ENCODE assay signal across 32 cellular contexts in genomic region chr22:41742918-41743317, GRCh38. TPM values are rescaled to one million over a fixed set of nuclear protein-coding genes. Genes with fewer than 3 reads are reported as not detected.
DNase-seq lines count a peak whose midpoint lies in the region; ATAC-seq and TF ChIP-seq lines count a peak whose summit lies in the region.
"Had no signal": no experiment of that assay in that cellular context is flagged by ENCODE, and none has a peak within 500 bp of the region (broad histone marks: within the 10 kb centered on the region; RNA-seq: fewer than 3 reads in every experiment).

No MANE protein-coding gene starts in this region.

- no peak overlapping the region for H3K4me2 ChIP-seq in neural progenitor cell
- no peak overlapping the region for H3K4me2 ChIP-seq in SK-N-SH

- H3K27ac Mint-ChIP-seq in endodermal cell (no peak overlapping the region), neural progenitor cell (no peak overlapping the region)
- H3K27ac Mint-ChIP-seq: activated CD4-positive, alpha-beta memory T cell treated with anti-CD3 and anti-CD28 coated beads, Interleukin-2, amount 10 ng/mL, durations not matched to agents 7 days and 5 days; dendritic cell treated with granulocyte-macrophage colony-stimulating factor and Interleukin-4, amounts not matched to agents 40 ng/mL and 50 ng/mL, for 4 days; natural killer cell treated with Interleukin-12 subunit alpha and Interleukin-12 subunit beta and Interleukin-15 and Interleukin-18, amount 100 ng/mL, for 72 hours had no signal

- no peak for TF ChIP-seq EP300 in SK-N-SH (IDR thresholded peaks at IDR 0.05; ENCODE audit: borderline replicate concordance in 1 of 2, low read depth in 1 of 2, low read length in 1 of 2)

- H3K36me3 Mint-ChIP-seq in endodermal cell (ENCODE audit: low read depth) = no peaks in the 10 kb centered on the region
- no peaks in the 10 kb centered on the region for H3K36me3 Mint-ChIP-seq in neural progenitor cell
- H3K36me3 Mint-ChIP-seq: natural killer cell treated with Interleukin-12 subunit alpha and Interleukin-12 subunit beta and Interleukin-15 and Interleukin-18, amount 100 ng/mL, for 72 hours had no signal

- H3K9ac ChIP-seq in endodermal cell (ENCODE audit: extremely low read depth, low read length, poor library complexity, severe bottlenecking) (no peak overlapping the region), neural progenitor cell (no peak overlapping the region), SK-N-SH (no peak overlapping the region)
- H3K9ac ChIP-seq: GM23248 had no signal

- H4K20me1 ChIP-seq in neural progenitor cell (ENCODE audit: low read depth) = no peaks in the 10 kb centered on the region
- no peaks in the 10 kb centered on the region for H4K20me1 ChIP-seq in SK-N-SH (ENCODE audit: insufficient read depth)

- H2AFZ ChIP-seq in neural progenitor cell (replicated peaks) (no peak overlapping the region), SK-N-SH (ENCODE audit: low read depth) (no peak overlapping the region)
- H2AFZ ChIP-seq: GM23248 had no signal

- H3K36me3 ChIP-seq in endodermal cell (ENCODE audit: control insufficient read depth, insufficient read depth, low read length) (no peaks in the 10 kb centered on the region), neural progenitor cell (no peaks in the 10 kb centered on the region), SK-N-SH (replicated peaks in 1 of 2; ENCODE audit: control insufficient read depth in 1 of 2, insufficient read depth in 2 of 2, low read length in 1 of 2) (no peaks in the 10 kb centered on the region)
- H3K36me3 ChIP-seq: esophagus squamous epithelium, heart left ventricle, tibial nerve had no signal

- no peak overlapping the region for H3K4me3 Mint-ChIP-seq in endodermal cell
- no peak overlapping the region for H3K4me3 Mint-ChIP-seq in neural progenitor cell
- H3K4me3 Mint-ChIP-seq: activated CD4-positive, alpha-beta memory T cell treated with anti-CD3 and anti-CD28 coated beads, Interleukin-2, amount 10 ng/mL, durations not matched to agents 7 days and 5 days; central memory CD8-positive, alpha-beta T cell; dendritic cell treated with granulocyte-macrophage colony-stimulating factor and Interleukin-4, amounts not matched to agents 40 ng/mL and 50 ng/mL, for 4 days; natural killer cell treated with Interleukin-12 subunit alpha and Interleukin-12 subunit beta and Interleukin-15 and Interleukin-18, amount 100 ng/mL, for 72 hours had no signal

- H3K27ac ChIP-seq in endodermal cell (ENCODE audit: low read depth, low read length) = no peak overlapping the region
- no peak overlapping the region for H3K27ac ChIP-seq in neural progenitor cell
- H3K27ac ChIP-seq in SK-N-SH (ENCODE audit: low read depth in 2 of 2, low read length in 1 of 2) = no peak overlapping the region
- H3K27ac ChIP-seq: 22Rv1, esophagus squamous epithelium, GM23248, heart left ventricle, tibial nerve had no signal

- H3K9me2 ChIP-seq in SK-N-SH = no peaks in the 10 kb centered on the region

- H3K4me1 ChIP-seq in endodermal cell (ENCODE audit: control insufficient read depth, insufficient read depth, low read length) (peaks cover 1% of the 10 kb centered on the region), neural progenitor cell (no peaks in the 10 kb centered on the region), SK-N-SH (ENCODE audit: control insufficient read depth in 1 of 2, insufficient read depth in 2 of 2, low read depth in 1 of 2, low read length in 1 of 2) (no peaks in the 10 kb centered on the region)
- H3K4me1 ChIP-seq: esophagus squamous epithelium, heart left ventricle, tibial nerve had no signal

- H3F3A ChIP-seq in neural progenitor cell (ENCODE audit: low read depth) (no peaks in the 10 kb centered on the region), SK-N-SH (replicated peaks; ENCODE audit: insufficient read depth) (no peaks in the 10 kb centered on the region)

- CTCF ChIA-PET in SK-N-SH (lab: Yijun Ruan, JAX) = interaction anchor here (1.2 to 1.6 kb wide), 2 partner anchors 46 to 198 kb away, joined by 3 read pairs; no protein-coding TSS in a partner anchor

- no peaks in the 10 kb centered on the region for H3K9me3 ChIP-seq in endodermal cell (ENCODE audit: control insufficient read depth, low read length)
- H3K9me3 ChIP-seq in neural progenitor cell (ENCODE audit: low read depth) = no peaks in the 10 kb centered on the region
- H3K9me3 ChIP-seq in SK-N-SH = no peaks in the 10 kb centered on the region
- H3K9me3 ChIP-seq: esophagus squamous epithelium, heart left ventricle, mucosa of descending colon, tibial nerve had no signal

- 47 to 66% methylated on average over 3 to 6 of the region's 6 CpGs for WGBS in endodermal cell (ENCODE audit: insufficient coverage in 1 of 2, insufficient read length in 1 of 2), 2 experiments
- WGBS in SK-N-SH (ENCODE audit: low lambda C conversion rate) = 52% methylated on average over 2 of the region's 6 CpGs

- H3K79me2 ChIP-seq in neural progenitor cell (ENCODE audit: low read depth) = no peaks in the 10 kb centered on the region
- no peaks in the 10 kb centered on the region for H3K79me2 ChIP-seq in SK-N-SH (ENCODE audit: insufficient read depth)

- peaks cover 5% of the 10 kb centered on the region for H3K4me1 Mint-ChIP-seq in endodermal cell
- peaks cover 2% of the 10 kb centered on the region for H3K4me1 Mint-ChIP-seq in neural progenitor cell

- ATAC-seq in HG02759 (IDR thresholded peaks at IDR 0.05; ENCODE audit: unreplicated experiment) = no peak
- ATAC-seq: heart left ventricle; mucosa of descending colon; natural killer cell treated with Interleukin-12 subunit alpha and Interleukin-12 subunit beta and Interleukin-15 and Interleukin-18, amount 100 ng/mL, for 72 hours; PC-3 had no signal

- TF ChIP-seq CTCF in endodermal cell (conservative IDR thresholded peaks at IDR 0.05) (peak; percentile 62), neural progenitor cell (IDR thresholded peaks at IDR 0.05) (peak; percentile 5), SK-N-SH (IDR thresholded peaks at IDR 0.05) (no peak)

- H3K27me3 Mint-ChIP-seq in endodermal cell (ENCODE audit: insufficient read depth) (peaks cover 53% of the 10 kb centered on the region), neural progenitor cell (ENCODE audit: insufficient read depth, low read depth) (peaks cover 1% of the 10 kb centered on the region)

- DNase-seq in NCI-H1092 treated with DMSO at 0.1 percent for 48 hours (lab: John Stamatoyannopoulos, UW) (peak; percentile 2), NCI-H1092 (lab: John Stamatoyannopoulos, UW) (no peak), HuH-7.5 (ENCODE audit: low spot score) (peak; percentile 17), endodermal cell (peak; percentile 62), neural progenitor cell (ENCODE audit: low spot score) (peak; percentile 21), UCSD-AML1 (lab: John Stamatoyannopoulos, UW; ENCODE audit: unreplicated experiment) (no peak), SK-N-SH (no peak)
- DNase-seq: activated CD4-positive, alpha-beta memory T cell treated with anti-CD3 and anti-CD28 coated beads, Interleukin-2, amount 10 ng/mL, durations not matched to agents 7 days and 5 days; activated CD8-positive, alpha-beta memory T cell treated with anti-CD3 and anti-CD28 coated beads, Interleukin-2, amount 50 U/mL, for 4 hours; activated naive CD4-positive, alpha-beta T cell; C1 segment of cervical spinal cord; COR-L47; esophagus squamous epithelium; foreskin melanocyte; GDM1; GM23248; heart left ventricle; Karpas-422; mucosa of descending colon; NCI-H1694; NCI-H2171 treated with DMSO at 0.1 percent for 48 hours; NCI-H510A; NK-92 treated with Interleukin-12 subunit alpha and Interleukin-12 subunit beta, amount 100 ng/mL, for 24 hours; PC-3; stimulated activated CD4-positive, alpha-beta T cell treated with anti-CD3 and anti-CD28 coated beads, Interleukin-4, amount 100 ng/mL, for 24 hours had no signal

- TF ChIP-seq RAD21 in SK-N-SH (IDR thresholded peaks at IDR 0.05; ENCODE audit: low read length) = no peak

- H3K9me3 Mint-ChIP-seq in endodermal cell = no peaks in the 10 kb centered on the region
- no peaks in the 10 kb centered on the region for H3K9me3 Mint-ChIP-seq in neural progenitor cell
- H3K9me3 Mint-ChIP-seq: activated CD4-positive, alpha-beta memory T cell treated with anti-CD3 and anti-CD28 coated beads, Interleukin-2, amount 10 ng/mL, durations not matched to agents 7 days and 5 days; central memory CD8-positive, alpha-beta T cell; dendritic cell treated with granulocyte-macrophage colony-stimulating factor and Interleukin-4, amounts not matched to agents 40 ng/mL and 50 ng/mL, for 4 days; natural killer cell treated with Interleukin-12 subunit alpha and Interleukin-12 subunit beta and Interleukin-15 and Interleukin-18, amount 100 ng/mL, for 72 hours had no signal

- POLR2A ChIA-PET in SK-N-SH (lab: Yijun Ruan, JAX) = interaction anchor here (1.2 kb wide), 1 partner anchor 57 kb away, joined by 3 read pairs; no protein-coding TSS in a partner anchor

- H3K4me3 ChIP-seq in endodermal cell (ENCODE audit: low read length) (no peak overlapping the region), neural progenitor cell (no peak overlapping the region), SK-N-SH (ENCODE audit: low read depth in 2 of 2, low read length in 1 of 2) (no peak overlapping the region)
- H3K4me3 ChIP-seq: esophagus squamous epithelium, GM23248, heart left ventricle, lung, mucosa of descending colon, tibial nerve had no signal

- peaks cover 46% of the 10 kb centered on the region for H3K27me3 ChIP-seq in endodermal cell (ENCODE audit: control insufficient read depth, insufficient read depth, low read length, poor library complexity, severe bottlenecking)
- H3K27me3 ChIP-seq in neural progenitor cell = peaks cover 8% of the 10 kb centered on the region
- no peaks in the 10 kb centered on the region; the same call in 1 of the 2 replicates for H3K27me3 ChIP-seq in SK-N-SH (ENCODE audit: insufficient read depth)
- H3K27me3 ChIP-seq: tibial nerve had no signal

RNA-seq across cellular contexts. Expression of gene MEI1, which starts 43.6 kb away (rescaled TPM):
- total RNA-seq in endodermal cell = 1 to 10 TPM; 1.2 to 1.5 TPM
- not detected for polyA plus RNA-seq in endodermal cell (2013, experiment 1 of 2)
- polyA plus RNA-seq in endodermal cell (2013, experiment 2 of 2) = not detected
- total RNA-seq in neural progenitor cell (ENCODE audit: low replicate concordance) = 0.25 TPM in 1 of 2 replicates, not detected in the other
- polyA plus RNA-seq in SK-N-SH (2012; rRNA removed) = not detected in 2 replicates
- 0.01 and 0.04 TPM in 2 replicates for polyA plus RNA-seq in SK-N-SH (2012; cell fraction: cytosol; rRNA removed)
- 0.05 and 0.18 TPM in 2 replicates for polyA plus RNA-seq in SK-N-SH (2012; cell fraction: nucleus; rRNA removed)

RNA-seq across cellular contexts. Expression of gene SNU13, which starts 54.3 kb away (rescaled TPM):
- 100 to 1,000 TPM; 133 to 146 TPM for total RNA-seq in endodermal cell
- polyA plus RNA-seq in endodermal cell (2013, experiment 1 of 2) = 137 TPM
- polyA plus RNA-seq in endodermal cell (2013, experiment 2 of 2) = 116 TPM
- total RNA-seq in neural progenitor cell (ENCODE audit: low replicate concordance) = 143 and 171 TPM in 2 replicates
- polyA plus RNA-seq in SK-N-SH (2012; rRNA removed) = 273 and 282 TPM in 2 replicates
- polyA plus RNA-seq in SK-N-SH (2012; cell fraction: cytosol; rRNA removed) = 227 and 250 TPM in 2 replicates
- polyA plus RNA-seq in SK-N-SH (2012; cell fraction: nucleus; rRNA removed) = 109 and 112 TPM in 2 replicates

RNA-seq across cellular contexts. Expression of gene CCDC134, which starts 57.6 kb away (rescaled TPM):
- total RNA-seq in endodermal cell = 10 to 100 TPM; 15.0 to 21.0 TPM
- 7.2 TPM for polyA plus RNA-seq in endodermal cell (2013, experiment 1 of 2)
- polyA plus RNA-seq in endodermal cell (2013, experiment 2 of 2) = 8.8 TPM
- total RNA-seq in neural progenitor cell (ENCODE audit: low replicate concordance) = 8.8 and 19.7 TPM in 2 replicates
- polyA plus RNA-seq in SK-N-SH (2012; rRNA removed) = 1.8 and 2.0 TPM in 2 replicates
- 1.3 and 1.4 TPM in 2 replicates for polyA plus RNA-seq in SK-N-SH (2012; cell fraction: cytosol; rRNA removed)
- polyA plus RNA-seq in SK-N-SH (2012; cell fraction: nucleus; rRNA removed) = 1.6 and 2.2 TPM in 2 replicates

Comparison
In these comparisons a context has a peak if more than half of its experiments do, and no peak if none do; other contexts are left out.
1. DNase-seq: peak in NCI-H1092 treated with DMSO at 0.1 percent for 48 hours (single experiment), HuH-7.5 (single experiment), endodermal cell (single experiment) and neural progenitor cell (single experiment); none in NCI-H1092 (single experiment), UCSD-AML1 (single experiment) and SK-N-SH (single experiment).